23 cellular contexts compared by ENCODE assay signal in genomic region chr7:34916267-34916666, GRCh38.
"Had no signal": no experiment of that assay in that cellular context is flagged by ENCODE, and none has a peak within 500 bp of the region (broad histone marks: within the 10 kb centered on the region; RNA-seq: fewer than 3 reads in every experiment).

No MANE protein-coding gene starts in this region.

- H3K4me1 ChIP-seq: SJSA1 had no signal

- DNase-seq: KBM-7, MV-4-11, NCI-H1048, NCI-H1105, NCI-H1417, NCI-H1436 treated with DMSO at 0.1 percent for 48 hours, NCI-H1694, NCI-H187 treated with DMSO at 0.1 percent for 48 hours, NCI-H2029 treated with DMSO at 0.1 percent for 48 hours, NCI-H2107, NCI-H2227 treated with DMSO at 0.1 percent for 48 hours, NCI-H524 treated with DMSO at 0.1 percent for 48 hours, NCI-H69, NCI-H774, Right ventricle myocardium superior, RPMI8226, SIG-M5, T-cell had no signal

- H3K27ac ChIP-seq: HL-60, SJSA1, SK-N-MC had no signal

- H3K36me3 ChIP-seq: SJSA1 had no signal

- ATAC-seq: T-cell had no signal

- H3K9me3 ChIP-seq: SJSA1 had no signal

- H3K27me3 ChIP-seq: SJSA1 had no signal

- FAIRE-seq: HTR-8/SVneo, RCC 7860 had no signal

- H3K4me3 ChIP-seq: SJSA1, SK-N-MC had no signal
